Comparison of ENCODE assay signal across 8 cellular contexts in genomic region chr18:36129300-36130038, GRCh38. TPM values are rescaled to one million over a fixed set of nuclear protein-coding genes. Genes with fewer than 3 reads are reported as not detected.
DNase-seq lines count a peak whose midpoint lies in the region; ATAC-seq and TF ChIP-seq lines count a peak whose summit lies in the region.

Gene ELP2 (plus strand): TSS chr18:36129899. CDS start chr18:36129934, 35 bp downstream.
Gene SLC39A6 (minus strand): TSS chr18:36129340. CDS start chr18:36127007, 2,333 bp downstream.

- peak within 1 kb of the TSS; percentile 99 for H2AFZ ChIP-seq in smooth muscle cell (ENCODE audit: low read depth)

- TF ChIP-seq CTCF in AG09319 (IDR thresholded peaks at IDR 0.05; ENCODE audit: low read depth, low read length) (no peak), activated B cell treated with CpG ODN at 0.5 μM for 24 hours (IDR thresholded peaks at IDR 0.05) (no peak), cardiac fibroblast (IDR thresholded peaks at IDR 0.05; ENCODE audit: low read depth, low read length) (no peak), smooth muscle cell (IDR thresholded peaks at IDR 0.05; ENCODE audit: borderline replicate concordance, insufficient read depth, poor library complexity, severe bottlenecking) (peak; percentile 3)

- H4K20me1 ChIP-seq in smooth muscle cell (ENCODE audit: low read depth) = peaks cover 63% of the 10 kb centered on the region

- H3K4me3 ChIP-seq in cardiac fibroblast (replicated peaks in 1 of 2; ENCODE audit: low read depth in 2 of 2, low read length in 2 of 2) (peak within 1 kb of the TSS; percentile 98 to 100), smooth muscle cell (peak within 1 kb of the TSS; percentile 89)

- H3K27me3 Mint-ChIP-seq in activated B cell treated with CpG ODN at 0.5 μM for 24 hours = no peaks in the 10 kb centered on the region

- intact Hi-C loops in activated B cell treated with CpG ODN at 0.5 μM for 24 hours (cut with micrococcal nuclease) = loop anchor here (1.0 to 5.0 kb wide), 14 partner anchors 21 to 1152 kb away; partner anchors contain the start of genes KIAA1328, MAPRE2, MOCOS and RMP24

- H3K36me3 ChIP-seq in smooth muscle cell (ENCODE audit: low read depth) = peaks cover 3% of the 10 kb centered on the region

- H3K27me3 ChIP-seq in smooth muscle cell (ENCODE audit: low read depth) = no peaks in the 10 kb centered on the region

- H3K4me3 Mint-ChIP-seq in activated B cell treated with CpG ODN at 0.5 μM for 24 hours = peak within 1 kb of the TSS; percentile 94

- peak; percentile 88 for DNase-seq in AG09319 (ENCODE audit: extremely low read depth, low read depth)
- DNase-seq in NCI-H345 (lab: John Stamatoyannopoulos, UW) = peak; percentile 96
- DNase-seq in activated B cell treated with CpG ODN at 0.5 μM for 24 hours = peak; percentile 97
- peak; percentile 94 to 97 for DNase-seq in cardiac fibroblast (ENCODE audit: low read depth in 2 of 2)
- peak; percentile 96 for DNase-seq in iPS-NIHi7 (ENCODE audit: extremely low spot score)
- DNase-seq in smooth muscle cell (lab: John Stamatoyannopoulos, UW; ENCODE audit: unreplicated experiment) = peak; percentile 91

- POLR2A ChIA-PET in activated B cell treated with CpG ODN at 0.5 μM for 24 hours (lab: Charles Lee) = interaction anchor here (0.6 to 3.7 kb wide), 21 partner anchors 9 to 880 kb away, joined by 3 to 29 read pairs (median 6); partner anchors contain the start of genes INO80C, RPRD1A, ZNF24 and ZSCAN30

- peaks cover 16% of the 10 kb centered on the region for H3K4me1 ChIP-seq in smooth muscle cell (ENCODE audit: low read depth)

- H3F3A ChIP-seq in smooth muscle cell (ENCODE audit: low read depth) = no peaks in the 10 kb centered on the region

- CTCF ChIA-PET in activated B cell treated with CpG ODN at 0.5 μM for 24 hours (lab: Charles Lee) = interaction anchor here (0.8 to 1.5 kb wide), 3 partner anchors 69 to 155 kb away, joined by 3 to 6 read pairs (median 3); no protein-coding TSS in a partner anchor

- H3K4me2 ChIP-seq in smooth muscle cell = peak within 1 kb of the TSS; percentile 91

- H3K36me3 Mint-ChIP-seq in activated B cell treated with CpG ODN at 0.5 μM for 24 hours (ENCODE audit: low read depth) = peaks cover 46% of the 10 kb centered on the region

- H3K9ac ChIP-seq in smooth muscle cell (ENCODE audit: low read depth) = peak within 1 kb of the TSS; percentile 99

- ATAC-seq in GM19025 (IDR thresholded peaks at IDR 0.05; ENCODE audit: low read depth, unreplicated experiment) = peak; percentile 91
- peak; percentile 91 for ATAC-seq in HG03280 (IDR thresholded peaks at IDR 0.05; ENCODE audit: unreplicated experiment)
- ATAC-seq in activated B cell treated with CpG ODN at 0.5 μM for 24 hours (ENCODE audit: low read depth) = peak; percentile 87

- peak within 1 kb of the TSS; percentile 92 for H3K27ac Mint-ChIP-seq in activated B cell treated with CpG ODN at 0.5 μM for 24 hours

- under 1% methylated on average over 68 of the region's 69 CpGs for WGBS in smooth muscle cell (ENCODE audit: low lambda C conversion rate)

- H3K27ac ChIP-seq in smooth muscle cell (ENCODE audit: low read depth) = peak within 1 kb of the TSS; percentile 100

- no peaks in the 10 kb centered on the region for H3K9me3 Mint-ChIP-seq in activated B cell treated with CpG ODN at 0.5 μM for 24 hours

- H3K9me3 ChIP-seq in smooth muscle cell (replicated peaks; ENCODE audit: low read depth) = no peaks in the 10 kb centered on the region

- peaks cover 57% of the 10 kb centered on the region for H3K4me1 Mint-ChIP-seq in activated B cell treated with CpG ODN at 0.5 μM for 24 hours

- peaks cover 67% of the 10 kb centered on the region for H3K79me2 ChIP-seq in smooth muscle cell (ENCODE audit: low read depth)

RNA-seq across cellular contexts. Expression of gene ELP2, which starts in this region (rescaled TPM):
- total RNA-seq in activated B cell treated with CpG ODN at 0.5 μM for 24 hours = 105 and 124 TPM in 2 replicates
- 63.4 and 90.1 TPM in 2 replicates for total RNA-seq in smooth muscle cell
- 69.3 and 81.9 TPM in 2 replicates for polyA plus RNA-seq in smooth muscle cell

RNA-seq across cellular contexts. Expression of gene SLC39A6, which starts in this region (rescaled TPM):
- total RNA-seq in activated B cell treated with CpG ODN at 0.5 μM for 24 hours (17.6 and 18.6 TPM in 2 replicates), smooth muscle cell (117 and 122 TPM in 2 replicates)
- polyA plus RNA-seq in smooth muscle cell = 54.7 and 58.2 TPM in 2 replicates

Comparison
In these comparisons a context has a peak if more than half of its experiments do, and no peak if none do; other contexts are left out.
1. Peak in every context shown above with its lines: DNase-seq, ATAC-seq, H3K4me3 ChIP-seq and H3K27ac ChIP-seq.